In the genomic region with DNA sequence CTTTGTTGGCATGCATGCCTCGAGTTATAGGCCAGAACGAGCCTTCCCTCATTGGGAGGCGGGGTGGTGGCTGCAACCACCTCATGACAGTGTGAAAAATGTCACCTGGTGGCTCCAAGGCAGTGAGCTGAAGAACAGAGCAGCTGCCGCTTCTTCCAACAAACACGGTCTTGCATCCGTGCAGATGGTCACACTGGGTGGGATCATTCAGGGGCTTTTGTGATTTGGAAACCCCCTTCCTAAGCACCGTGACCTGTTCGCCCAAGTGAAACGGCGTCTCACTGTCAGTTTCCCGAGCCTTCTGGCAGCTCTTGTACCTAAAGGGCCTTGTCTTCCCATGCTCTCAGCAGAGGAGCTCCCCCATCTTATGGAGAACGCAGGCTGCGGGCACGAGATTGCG, we compare ENCODE assay signal across 33 cellular contexts.
DNase-seq lines count a peak whose midpoint lies in the region; ATAC-seq, FAIRE-seq and TF ChIP-seq lines count a peak whose summit lies in the region.
"Had no signal": no experiment of that assay in that cellular context is flagged by ENCODE, and none has a peak within 500 bp of the region (broad histone marks: within the 10 kb centered on the region; RNA-seq: fewer than 3 reads in every experiment).

No MANE protein-coding gene starts in this region.

- H3K36me3 Mint-ChIP-seq in activated CD4-positive, alpha-beta T cell treated with anti-CD3 and anti-CD28 coated beads for 36 hours (ENCODE audit: low read depth): no peaks in the 10 kb centered on the region
- H3K36me3 Mint-ChIP-seq: activated naive CD8-positive, alpha-beta T cell treated with anti-CD3 and anti-CD28 coated beads, Interleukin-2, amount 10 ng/mL, durations not matched to agents 7 days and 5 days; CD14-positive monocyte; IgD-negative memory B cell had no signal

- TF ChIP-seq CTCF in GM10248 (IDR thresholded peaks at IDR 0.05; ENCODE audit: control extremely low read depth, extremely low read depth, low read depth, missing control alignments) (no peak), kidney (IDR thresholded peaks at IDR 0.05; ENCODE audit: borderline replicate concordance, extremely low read depth, insufficient read depth) (no peak)

- no peaks in the 10 kb centered on the region for H3K4me1 ChIP-seq in kidney (ENCODE audit: control insufficient read depth in 1 of 2, insufficient read depth in 1 of 2, low read depth in 1 of 2, low read length in 2 of 2)
- H3K4me1 ChIP-seq: ascending aorta, Caco-2, colonic mucosa, Peyer's patch, right atrium auricular region had no signal

- FAIRE-seq in kidney (lab: Jason Lieb, UNC): no peak
- FAIRE-seq: small intestine had no signal

- intact Hi-C loops in kidney (cut with DNase I): no loop called here
- intact Hi-C loops in activated CD4-positive, alpha-beta T cell treated with anti-CD3 and anti-CD28 coated beads for 36 hours (cut with DNase I, micrococcal nuclease): no loop called here

- H3K9me3 ChIP-seq in kidney (ENCODE audit: control insufficient read depth in 1 of 2, low read length in 2 of 2): no peaks in the 10 kb centered on the region
- H3K9me3 ChIP-seq: ascending aorta, Caco-2, colonic mucosa, Peyer's patch, right atrium auricular region had no signal

- CTCF ChIA-PET in GM10248 (lab: Yijun Ruan, JAX): interaction anchor here (1.8 to 1.9 kb wide), 2 partner anchors 11 to 15 kb away, joined by 4 to 5 read pairs; no protein-coding TSS in a partner anchor
- CTCF ChIA-PET in activated CD4-positive, alpha-beta T cell treated with anti-CD3 and anti-CD28 coated beads for 36 hours (lab: Charles Lee): no interaction called here

- H3K27me3 Mint-ChIP-seq in activated CD4-positive, alpha-beta T cell treated with anti-CD3 and anti-CD28 coated beads for 36 hours: peaks cover 2% of the 10 kb centered on the region
- H3K27me3 Mint-ChIP-seq: activated naive CD8-positive, alpha-beta T cell treated with anti-CD3 and anti-CD28 coated beads, Interleukin-2, amount 10 ng/mL, durations not matched to agents 7 days and 5 days; IgD-negative memory B cell had no signal

- DNase-seq in GM10248 (ENCODE audit: extremely low spot score) (peak; percentile 26), kidney (peak; percentile 41), hippocampal formation (lab: John Stamatoyannopoulos, UW) (no peak), NCI-H128 (lab: John Stamatoyannopoulos, UW; ENCODE audit: unreplicated experiment) (no peak)
- DNase-seq in activated CD4-positive, alpha-beta T cell treated with anti-CD3 and anti-CD28 coated beads for 36 hours: no peak
- DNase-seq: activated CD4-positive, alpha-beta T cell treated with anti-CD3 and anti-CD28 coated beads, Interleukin-2, amount 50 U/mL, for 48 hours; activated gamma-delta T cell treated with Interleukin-2 at 50 U/mL for 16 hours; activated naive CD8-positive, alpha-beta T cell treated with anti-CD3 and anti-CD28 coated beads, Interleukin-2, amount 10 ng/mL, durations not matched to agents 7 days and 5 days; activated T-cell treated with anti-CD3 and anti-CD28 coated beads, Interleukin-2, amount 50 U/mL, for 48 hours; Caco-2; colonic mucosa; DMS79 treated with DMSO at 0.1 percent for 48 hours; effector CD4-positive, alpha-beta T cell; HCEC 1CT; left ventricle myocardium superior; MV-4-11; NCI-H146; NCI-H226; NCI-H69; Peyer's patch; posterior cingulate gyrus; SHP77; small intestine; stimulated activated naive CD4-positive, alpha-beta T cell treated with Interleukin-2 at 50 U/mL for 16 hours; T-helper 2 cell had no signal

- no peak overlapping the region for H3K9ac ChIP-seq in kidney (ENCODE audit: low read length in 2 of 2)

- no peak overlapping the region for H3K27ac ChIP-seq in kidney (ENCODE audit: low read depth in 2 of 2, low read length in 2 of 2)
- H3K27ac ChIP-seq: ascending aorta, colonic mucosa, Peyer's patch, right atrium auricular region had no signal

- no peak overlapping the region for H3K4me3 Mint-ChIP-seq in activated CD4-positive, alpha-beta T cell treated with anti-CD3 and anti-CD28 coated beads for 36 hours
- H3K4me3 Mint-ChIP-seq: activated naive CD8-positive, alpha-beta T cell treated with anti-CD3 and anti-CD28 coated beads, Interleukin-2, amount 10 ng/mL, durations not matched to agents 7 days and 5 days; CD14-positive monocyte; IgD-negative memory B cell had no signal

- POLR2A ChIA-PET in GM10248 (lab: Yijun Ruan, JAX): no interaction called here
- POLR2A ChIA-PET in activated CD4-positive, alpha-beta T cell treated with anti-CD3 and anti-CD28 coated beads for 36 hours (lab: Charles Lee): no interaction called here

- no peak overlapping the region for H3K4me3 ChIP-seq in kidney (ENCODE audit: low read length in 2 of 2)
- H3K4me3 ChIP-seq: ascending aorta, colonic mucosa, Peyer's patch, right atrium auricular region had no signal

- no peaks in the 10 kb centered on the region for H3K4me1 Mint-ChIP-seq in activated CD4-positive, alpha-beta T cell treated with anti-CD3 and anti-CD28 coated beads for 36 hours
- H3K4me1 Mint-ChIP-seq: activated naive CD8-positive, alpha-beta T cell treated with anti-CD3 and anti-CD28 coated beads, Interleukin-2, amount 10 ng/mL, durations not matched to agents 7 days and 5 days; CD14-positive monocyte had no signal

- no peaks in the 10 kb centered on the region for H3K9me3 Mint-ChIP-seq in activated CD4-positive, alpha-beta T cell treated with anti-CD3 and anti-CD28 coated beads for 36 hours (ENCODE audit: low read depth)
- H3K9me3 Mint-ChIP-seq: activated naive CD8-positive, alpha-beta T cell treated with anti-CD3 and anti-CD28 coated beads, Interleukin-2, amount 10 ng/mL, durations not matched to agents 7 days and 5 days; IgD-negative memory B cell had no signal

- no peaks in the 10 kb centered on the region for H3K36me3 ChIP-seq in kidney (ENCODE audit: control insufficient read depth in 1 of 2, insufficient read depth in 2 of 2, low read length in 2 of 2)
- H3K36me3 ChIP-seq: ascending aorta, colonic mucosa, Peyer's patch, right atrium auricular region had no signal

- peak; percentile 62 for ATAC-seq in GM18867 (IDR thresholded peaks at IDR 0.05; ENCODE audit: unreplicated experiment)
- peak; percentile 55 for ATAC-seq in HG02798 (IDR thresholded peaks at IDR 0.05; ENCODE audit: poor library complexity, unreplicated experiment)
- ATAC-seq in HG03521 (IDR thresholded peaks at IDR 0.05; ENCODE audit: unreplicated experiment): no peak
- ATAC-seq in activated CD4-positive, alpha-beta T cell treated with anti-CD3 and anti-CD28 coated beads for 36 hours: no peak
- ATAC-seq: activated CD4-positive, CD25-positive, alpha-beta regulatory T cell treated with anti-CD3 and anti-CD28 coated beads, Interleukin-2, amount 50 U/mL, for 24 hours; left ventricle myocardium superior had no signal

- H3K27ac Mint-ChIP-seq in activated CD4-positive, alpha-beta T cell treated with anti-CD3 and anti-CD28 coated beads for 36 hours: no peak overlapping the region
- H3K27ac Mint-ChIP-seq: activated naive CD8-positive, alpha-beta T cell treated with anti-CD3 and anti-CD28 coated beads, Interleukin-2, amount 10 ng/mL, durations not matched to agents 7 days and 5 days; CD14-positive monocyte; IgD-negative memory B cell had no signal

Comparison
In these comparisons a context has a peak if more than half of its experiments do, and no peak if none do; other contexts are left out.
1. DNase-seq: peak in GM10248 (single experiment) and kidney (single experiment); none in hippocampal formation (0 of 2), activated CD4-positive, alpha-beta T cell treated with anti-CD3 and anti-CD28 coated beads for 36 hours (single experiment) and NCI-H128 (single experiment).
2. ATAC-seq: peak in GM18867 (single experiment) and HG02798 (single experiment); none in HG03521 (single experiment) and activated CD4-positive, alpha-beta T cell treated with anti-CD3 and anti-CD28 coated beads for 36 hours (single experiment).